10 cellular contexts compared by ENCODE assay signal in genomic region chr1:117061986-117062415, GRCh38. TPM values are rescaled to one million over a fixed set of nuclear protein-coding genes. Genes with fewer than 3 reads are reported as not detected.
DNase-seq lines count a peak whose midpoint lies in the region; ATAC-seq and TF ChIP-seq lines count a peak whose summit lies in the region.
"Had no signal": no experiment of that assay in that cellular context is flagged by ENCODE, and none has a peak within 500 bp of the region (broad histone marks: within the 10 kb centered on the region; RNA-seq: fewer than 3 reads in every experiment).

No MANE protein-coding gene starts in this region.

- H3K36me3 Mint-ChIP-seq in MCF 10A (ENCODE audit: insufficient read depth, unreplicated experiment) = peaks cover 9% of the 10 kb centered on the region
- peaks cover 22% of the 10 kb centered on the region for H3K36me3 Mint-ChIP-seq in activated naive CD8-positive, alpha-beta T cell treated with anti-CD3 and anti-CD28 coated beads, Interleukin-2, amount 10 ng/mL, durations not matched to agents 7 days and 5 days

- no peaks in the 10 kb centered on the region for H3K27me3 Mint-ChIP-seq in MCF 10A (ENCODE audit: insufficient read depth, unreplicated experiment)
- H3K27me3 Mint-ChIP-seq in activated naive CD8-positive, alpha-beta T cell treated with anti-CD3 and anti-CD28 coated beads, Interleukin-2, amount 10 ng/mL, durations not matched to agents 7 days and 5 days = no peaks in the 10 kb centered on the region
- H3K27me3 Mint-ChIP-seq in stimulated activated naive CD8-positive, alpha-beta T cell treated with anti-CD3 and anti-CD28 coated beads, Interleukin-15, amount 100 ng/mL, for 72 hours = no peaks in the 10 kb centered on the region
- H3K27me3 Mint-ChIP-seq: IgD-negative memory B cell had no signal

- no peak overlapping the region for H3K27ac ChIP-seq in breast epithelium
- H3K27ac ChIP-seq in gastroesophageal sphincter = no peak overlapping the region

- WGBS in gastroesophageal sphincter (ENCODE audit: low coverage in 1 of 2), 2 donors = 18 to 75% methylated on average over 2 of the region's 2 CpGs

- CTCF ChIA-PET in MCF 10A (lab: Yijun Ruan, JAX) = interaction anchor here (0.7 to 1.5 kb wide), 5 partner anchors 60 to 697 kb away, joined by 3 to 6 read pairs (median 4); no protein-coding TSS in a partner anchor

- H3K9me3 Mint-ChIP-seq in MCF 10A (ENCODE audit: unreplicated experiment) = no peaks in the 10 kb centered on the region
- no peaks in the 10 kb centered on the region for H3K9me3 Mint-ChIP-seq in activated naive CD8-positive, alpha-beta T cell treated with anti-CD3 and anti-CD28 coated beads, Interleukin-2, amount 10 ng/mL, durations not matched to agents 7 days and 5 days
- H3K9me3 Mint-ChIP-seq in stimulated activated naive CD8-positive, alpha-beta T cell treated with anti-CD3 and anti-CD28 coated beads, Interleukin-15, amount 100 ng/mL, for 72 hours = no peaks in the 10 kb centered on the region
- H3K9me3 Mint-ChIP-seq: IgD-negative memory B cell had no signal

- H3K27me3 ChIP-seq in breast epithelium (no peaks in the 10 kb centered on the region), gastroesophageal sphincter (no peaks in the 10 kb centered on the region)

- H3K4me3 Mint-ChIP-seq in MCF 10A (ENCODE audit: unreplicated experiment) = no peak overlapping the region
- peak overlapping the region; percentile 26 for H3K4me3 Mint-ChIP-seq in activated naive CD8-positive, alpha-beta T cell treated with anti-CD3 and anti-CD28 coated beads, Interleukin-2, amount 10 ng/mL, durations not matched to agents 7 days and 5 days
- peak overlapping the region in 1 of 2 donors; percentile 42 for H3K4me3 Mint-ChIP-seq in stimulated activated naive CD8-positive, alpha-beta T cell treated with anti-CD3 and anti-CD28 coated beads, Interleukin-15, amount 100 ng/mL, for 72 hours
- H3K4me3 Mint-ChIP-seq: IgD-negative memory B cell had no signal

- no peak overlapping the region for H3K27ac Mint-ChIP-seq in MCF 10A (ENCODE audit: low read depth, unreplicated experiment)
- H3K27ac Mint-ChIP-seq in activated naive CD8-positive, alpha-beta T cell treated with anti-CD3 and anti-CD28 coated beads, Interleukin-2, amount 10 ng/mL, durations not matched to agents 7 days and 5 days = peak overlapping the region; percentile 72
- peak overlapping the region; percentile 10 to 23 for H3K27ac Mint-ChIP-seq in stimulated activated naive CD8-positive, alpha-beta T cell treated with anti-CD3 and anti-CD28 coated beads, Interleukin-15, amount 100 ng/mL, for 72 hours

- ATAC-seq in HG03469 (IDR thresholded peaks at IDR 0.05; ENCODE audit: unreplicated experiment) = peak; percentile 39
- ATAC-seq in activated naive CD8-positive, alpha-beta T cell treated with anti-CD3 and anti-CD28 coated beads, Interleukin-2, amount 10 ng/mL, durations not matched to agents 7 days and 5 days (ENCODE audit: low read depth) = no peak
- peak; percentile 31 for ATAC-seq in stimulated activated naive CD8-positive, alpha-beta T cell treated with anti-CD3 and anti-CD28 coated beads, Interleukin-15, amount 100 ng/mL, for 72 hours
- no peak for ATAC-seq in gastroesophageal sphincter
- no peak for ATAC-seq in esophagus mucosa

- no peak overlapping the region for H3K4me3 ChIP-seq in breast epithelium
- H3K4me3 ChIP-seq in gastroesophageal sphincter = no peak overlapping the region
- H3K4me3 ChIP-seq: lung had no signal

- no peaks in the 10 kb centered on the region for H3K9me3 ChIP-seq in breast epithelium
- no peaks in the 10 kb centered on the region for H3K9me3 ChIP-seq in gastroesophageal sphincter

- no peak for TF ChIP-seq EP300 in gastroesophageal sphincter (IDR thresholded peaks at IDR 0.05)

- H3K36me3 ChIP-seq in breast epithelium (no peaks in the 10 kb centered on the region), gastroesophageal sphincter (no peaks in the 10 kb centered on the region)

- intact Hi-C loops in MCF 10A (cut with micrococcal nuclease) = loop anchor here (10.0 kb wide), 2 partner anchors 303 to 453 kb away; partner anchors contain the start of gene MAN1A2
- intact Hi-C loops in breast epithelium (cut with DNase I; ENCODE audit: low total_unique reads) = no loop called here

- TF ChIP-seq POLR2A in breast epithelium (IDR thresholded peaks at IDR 0.05) (no peak), gastroesophageal sphincter (IDR thresholded peaks at IDR 0.05) (no peak)

- no TSS peak for BruUV-seq in MCF 10A (replicated peaks; lab: Mats Ljungman, UMichigan)

- POLR2A ChIA-PET in MCF 10A (lab: Yijun Ruan, JAX) = interaction anchor here (0.5 to 2.3 kb wide), 3 partner anchors 9 to 472 kb away, joined by 3 to 9 read pairs (median 3); no protein-coding TSS in a partner anchor
- POLR2A ChIA-PET in activated naive CD8-positive, alpha-beta T cell treated with anti-CD3 and anti-CD28 coated beads, Interleukin-2, amount 10 ng/mL, durations not matched to agents 7 days and 5 days (lab: Charles Lee) = interaction anchor here (0.8 kb wide), 1 partner anchor 252 kb away, joined by 3 read pairs; no protein-coding TSS in a partner anchor

- no peaks in the 10 kb centered on the region for H3K4me1 ChIP-seq in breast epithelium
- H3K4me1 ChIP-seq in gastroesophageal sphincter = peaks cover 0 to 20% (median 5%) of the 10 kb centered on the region in 3 donors

- peaks cover 30% of the 10 kb centered on the region for H3K4me1 Mint-ChIP-seq in MCF 10A (ENCODE audit: insufficient read depth, unreplicated experiment)
- peaks cover 46% of the 10 kb centered on the region for H3K4me1 Mint-ChIP-seq in activated naive CD8-positive, alpha-beta T cell treated with anti-CD3 and anti-CD28 coated beads, Interleukin-2, amount 10 ng/mL, durations not matched to agents 7 days and 5 days
- H3K4me1 Mint-ChIP-seq in stimulated activated naive CD8-positive, alpha-beta T cell treated with anti-CD3 and anti-CD28 coated beads, Interleukin-15, amount 100 ng/mL, for 72 hours = peaks cover 59% of the 10 kb centered on the region

- TF ChIP-seq CTCF in MCF 10A (IDR thresholded peaks at IDR 0.05; ENCODE audit: unreplicated experiment) (no peak), breast epithelium (IDR thresholded peaks at IDR 0.05) (no peak), gastroesophageal sphincter (IDR thresholded peaks at IDR 0.05) (no peak)

- peak; percentile 28 for DNase-seq in MCF 10A (ENCODE audit: unreplicated experiment)
- DNase-seq in breast epithelium (ENCODE audit: low spot score in 2 of 2) = no peak
- no peak for DNase-seq in activated naive CD8-positive, alpha-beta T cell treated with anti-CD3 and anti-CD28 coated beads, Interleukin-2, amount 10 ng/mL, durations not matched to agents 7 days and 5 days
- DNase-seq in stimulated activated naive CD8-positive, alpha-beta T cell treated with anti-CD3 and anti-CD28 coated beads, Interleukin-15, amount 100 ng/mL, for 72 hours = peak in 1 of 2 donors; percentile 51
- DNase-seq in activated gamma-delta T cell (lab: John Stamatoyannopoulos, UW) = no peak

RNA-seq across cellular contexts. Expression of gene TTF2, which starts 1.9 kb away (rescaled TPM):
- 28.4 and 38.6 TPM in 2 replicates for total RNA-seq in MCF 10A (2022)
- total RNA-seq in breast epithelium = 10 to 100 TPM; 15.5 to 24.7 (median 24.6) TPM
- 10 to 100 TPM; 79.4 to 82.9 TPM for total RNA-seq in activated naive CD8-positive, alpha-beta T cell treated with anti-CD3 and anti-CD28 coated beads, Interleukin-2, amount 10 ng/mL, durations not matched to agents 7 days and 5 days
- 10 to 100 TPM in 2 of 4 donors, 1 to 10 TPM in 2; 5.6 to 21.1 (median 13.5) TPM for total RNA-seq in gastroesophageal sphincter
- total RNA-seq in esophagus mucosa = 26.2 TPM

RNA-seq across cellular contexts. Expression of gene TRIM45, which starts 59.5 kb away (rescaled TPM):
- total RNA-seq in MCF 10A (2022) = 1.6 and 2.9 TPM in 2 replicates
- total RNA-seq in breast epithelium = 1 to 10 TPM; 1.1 to 8.2 (median 6.6) TPM
- total RNA-seq in activated naive CD8-positive, alpha-beta T cell treated with anti-CD3 and anti-CD28 coated beads, Interleukin-2, amount 10 ng/mL, durations not matched to agents 7 days and 5 days = under 1 TPM; 0.31 to 0.50 TPM
- 1 to 10 TPM; 1.3 to 5.1 (median 3.1) TPM for total RNA-seq in gastroesophageal sphincter
- total RNA-seq in esophagus mucosa = 1.8 TPM

Comparison
In these comparisons a context has a peak if more than half of its experiments do, and no peak if none do; other contexts are left out.
1. ATAC-seq: peak in HG03469 (single experiment) and stimulated activated naive CD8-positive, alpha-beta T cell treated with anti-CD3 and anti-CD28 coated beads, Interleukin-15, amount 100 ng/mL, for 72 hours (single experiment); none in activated naive CD8-positive, alpha-beta T cell treated with anti-CD3 and anti-CD28 coated beads, Interleukin-2, amount 10 ng/mL, durations not matched to agents 7 days and 5 days (single experiment), gastroesophageal sphincter (single experiment) and esophagus mucosa (single experiment).